ENCODE assay signal across 18 cellular contexts in the genomic region with DNA sequence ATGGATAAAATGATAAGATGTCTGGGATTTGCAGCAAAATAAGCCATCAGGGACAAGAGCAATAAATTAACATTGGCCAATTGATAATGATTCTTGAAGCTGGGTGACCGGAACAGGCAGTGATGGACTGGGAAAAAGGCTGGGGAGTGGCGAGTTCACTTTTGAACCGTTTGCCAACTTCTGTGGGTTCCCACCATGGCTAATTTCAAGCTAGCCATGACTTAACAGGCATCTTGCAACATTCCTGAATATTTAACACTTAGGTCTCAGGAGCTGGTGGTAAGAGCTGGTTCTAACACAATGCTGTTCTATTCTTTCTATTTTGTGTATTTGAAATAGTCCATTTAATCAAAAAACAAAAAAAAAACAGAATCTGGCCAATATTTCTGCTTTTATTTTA.
"Had no signal": no experiment of that assay in that cellular context is flagged by ENCODE, and none has a peak within 500 bp of the region (broad histone marks: within the 10 kb centered on the region; RNA-seq: fewer than 3 reads in every experiment).

No MANE protein-coding gene starts in this region.

- H3K4me3 Mint-ChIP-seq: activated naive CD8-positive, alpha-beta T cell; mesothelial cell of epicardium; naive thymus-derived CD8-positive, alpha-beta T cell; neural progenitor cell; T-helper 2 cell treated with Interferon-gamma antibody and Interleukin-4, amounts not matched to agents 5 μg/mL and 100 μg/mL, for 36 hours had no signal

- H3K36me3 Mint-ChIP-seq: activated naive CD8-positive, alpha-beta T cell; mesothelial cell of epicardium; naive thymus-derived CD8-positive, alpha-beta T cell; neural progenitor cell had no signal

- H3K27me3 Mint-ChIP-seq: activated naive CD8-positive, alpha-beta T cell; naive thymus-derived CD8-positive, alpha-beta T cell had no signal

- DNase-seq: activated CD4-positive, alpha-beta T cell treated with anti-CD3 and anti-CD28 coated beads for 1 hour; activated CD4-positive, alpha-beta T cell treated with anti-CD3 and anti-CD28 coated beads, Interleukin-2, amount 50 U/mL, for 1 hour; activated naive CD4-positive, alpha-beta T cell; activated T-cell treated with anti-CD3 and anti-CD28 coated beads, Interleukin-2, amount 50 U/mL, for 1 hour; adrenal gland; effector CD4-positive, alpha-beta T cell; kidney; naive thymus-derived CD8-positive, alpha-beta T cell; posterior cingulate gyrus; upper lobe of left lung; WERI-Rb-1 had no signal

- ATAC-seq: body of pancreas; left lobe of liver; naive thymus-derived CD8-positive, alpha-beta T cell had no signal

- H3K9me3 Mint-ChIP-seq: activated T-helper 2 cell treated with anti-CD3 and anti-CD28 coated beads, Interferon-gamma antibody, Interleukin-2, Interleukin-4, amounts not matched to agents 10 μg/mL and 5 μg/mL and 100 μg/mL, durations not matched to agents 14 hours and 24 hours and 36 hours; mesothelial cell of epicardium; naive thymus-derived CD8-positive, alpha-beta T cell; neural progenitor cell; T-helper 2 cell treated with Interferon-gamma antibody and Interleukin-4, amounts not matched to agents 5 μg/mL and 100 μg/mL, for 36 hours had no signal

- H3K27ac Mint-ChIP-seq: activated naive CD8-positive, alpha-beta T cell; activated T-helper 2 cell treated with anti-CD3 and anti-CD28 coated beads, Interferon-gamma antibody, Interleukin-2, Interleukin-4, amounts not matched to agents 10 μg/mL and 5 μg/mL and 100 μg/mL, durations not matched to agents 14 hours and 24 hours and 36 hours; mesothelial cell of epicardium; naive thymus-derived CD8-positive, alpha-beta T cell; neural progenitor cell; T-helper 2 cell treated with Interferon-gamma antibody and Interleukin-4, amounts not matched to agents 5 μg/mL and 100 μg/mL, for 36 hours had no signal
